Comparison of ENCODE assay signal across 1 cellular context in the genomic region with DNA sequence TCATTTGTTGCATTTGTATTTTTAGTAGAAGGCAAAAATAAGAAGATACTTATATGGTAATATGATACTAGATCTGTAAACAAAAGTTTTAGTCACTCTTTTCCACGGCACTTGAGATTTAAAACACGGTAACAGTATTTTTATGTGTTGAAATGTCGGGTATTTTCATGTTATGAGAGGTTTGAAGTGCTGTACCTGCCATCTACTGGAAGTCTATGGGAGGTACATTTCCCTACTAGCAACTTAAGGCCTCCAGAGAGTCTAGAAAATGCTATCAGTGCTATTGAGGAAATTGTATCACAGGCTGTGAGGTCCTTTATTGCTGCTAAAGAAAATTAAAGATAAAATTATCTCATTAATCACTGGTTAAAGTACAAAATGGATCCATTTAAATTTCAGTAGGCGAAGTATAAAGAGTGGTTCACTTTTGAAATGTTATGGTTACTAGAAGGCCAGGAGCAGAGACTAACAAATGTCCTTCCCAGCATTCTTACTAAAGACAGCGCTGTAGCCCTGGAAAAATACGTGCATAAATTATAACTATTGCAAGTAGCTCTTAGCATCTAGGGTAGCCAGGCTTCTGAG.
TF ChIP-seq lines count a peak whose summit lies in the region.

No MANE protein-coding gene starts in this region.

TF ChIP-seq in Ishikawa, 13 proteins besides CTCF, POLR2A, EP300 and RAD21 (continued from another document):
- TF ChIP-seq, protein P1, sequence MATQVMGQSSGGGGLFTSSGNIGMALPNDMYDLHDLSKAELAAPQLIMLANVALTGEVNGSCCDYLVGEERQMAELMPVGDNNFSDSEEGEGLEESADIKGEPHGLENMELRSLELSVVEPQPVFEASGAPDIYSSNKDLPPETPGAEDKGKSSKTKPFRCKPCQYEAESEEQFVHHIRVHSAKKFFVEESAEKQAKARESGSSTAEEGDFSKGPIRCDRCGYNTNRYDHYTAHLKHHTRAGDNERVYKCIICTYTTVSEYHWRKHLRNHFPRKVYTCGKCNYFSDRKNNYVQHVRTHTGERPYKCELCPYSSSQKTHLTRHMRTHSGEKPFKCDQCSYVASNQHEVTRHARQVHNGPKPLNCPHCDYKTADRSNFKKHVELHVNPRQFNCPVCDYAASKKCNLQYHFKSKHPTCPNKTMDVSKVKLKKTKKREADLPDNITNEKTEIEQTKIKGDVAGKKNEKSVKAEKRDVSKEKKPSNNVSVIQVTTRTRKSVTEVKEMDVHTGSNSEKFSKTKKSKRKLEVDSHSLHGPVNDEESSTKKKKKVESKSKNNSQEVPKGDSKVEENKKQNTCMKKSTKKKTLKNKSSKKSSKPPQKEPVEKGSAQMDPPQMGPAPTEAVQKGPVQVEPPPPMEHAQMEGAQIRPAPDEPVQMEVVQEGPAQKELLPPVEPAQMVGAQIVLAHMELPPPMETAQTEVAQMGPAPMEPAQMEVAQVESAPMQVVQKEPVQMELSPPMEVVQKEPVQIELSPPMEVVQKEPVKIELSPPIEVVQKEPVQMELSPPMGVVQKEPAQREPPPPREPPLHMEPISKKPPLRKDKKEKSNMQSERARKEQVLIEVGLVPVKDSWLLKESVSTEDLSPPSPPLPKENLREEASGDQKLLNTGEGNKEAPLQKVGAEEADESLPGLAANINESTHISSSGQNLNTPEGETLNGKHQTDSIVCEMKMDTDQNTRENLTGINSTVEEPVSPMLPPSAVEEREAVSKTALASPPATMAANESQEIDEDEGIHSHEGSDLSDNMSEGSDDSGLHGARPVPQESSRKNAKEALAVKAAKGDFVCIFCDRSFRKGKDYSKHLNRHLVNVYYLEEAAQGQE (IDR thresholded peaks at IDR 0.05; ENCODE audit: low read depth) = no peak
- TF ChIP-seq CREB1 (IDR thresholded peaks at IDR 0.05; ENCODE audit: low read depth) = no peak
- no peak for TF ChIP-seq NFIC (IDR thresholded peaks at IDR 0.05)
